ENCODE assay signal across 1 cellular context in genomic region chr19:39342647-39343305, GRCh38.
TF ChIP-seq lines count a peak whose summit lies in the region.

No MANE protein-coding gene starts in this region.

TF ChIP-seq in endothelial cell of umbilical vein, 7 proteins besides CTCF, POLR2A, EP300 and RAD21:
- TF ChIP-seq FOS (IDR thresholded peaks at IDR 0.05; ENCODE audit: borderline replicate concordance, insufficient read depth, low read length) = no peak
- no peak for TF ChIP-seq GATA2 (IDR thresholded peaks at IDR 0.05; ENCODE audit: insufficient read depth, insufficient read length, low read depth, low read length)
- no peak for TF ChIP-seq EZH2 (IDR thresholded peaks at IDR 0.05; ENCODE audit: borderline replicate concordance, low read depth, low read length, severe bottlenecking)
- no peak for TF ChIP-seq JUN (IDR thresholded peaks at IDR 0.05; ENCODE audit: borderline replicate concordance, insufficient read depth, insufficient read length, low read depth)
TF ChIP-seq in endothelial cell of umbilical vein: peak in this region for 0.
